Comparison of ENCODE assay signal across 17 cellular contexts in genomic region chr6:32936247-32937152, GRCh38. TPM values are rescaled to one million over a fixed set of nuclear protein-coding genes. Genes with fewer than 3 reads are reported as not detected.
DNase-seq lines count a peak whose midpoint lies in the region; ATAC-seq, FAIRE-seq and TF ChIP-seq lines count a peak whose summit lies in the region.
"Had no signal": no experiment of that assay in that cellular context is flagged by ENCODE, and none has a peak within 500 bp of the region (broad histone marks: within the 10 kb centered on the region; RNA-seq: fewer than 3 reads in every experiment).

No MANE protein-coding gene starts in this region.

- no peaks in the 10 kb centered on the region; the same call in none of the 2 replicates for H3K27me3 ChIP-seq in GM23248 (replicated peaks; ENCODE audit: insufficient read depth)
- H3K27me3 ChIP-seq in left lung = no peaks in the 10 kb centered on the region
- H3K27me3 ChIP-seq in skeletal muscle tissue (ENCODE audit: control insufficient read depth in 3 of 3, insufficient read depth in 3 of 3, low read length in 3 of 3) = peaks cover 0 to 3% (median 0%) of the 10 kb centered on the region in 3 donors
- H3K27me3 ChIP-seq in CD4-positive, alpha-beta T cell (ENCODE audit: control insufficient read depth, insufficient read depth, low read length) = no peaks in the 10 kb centered on the region
- H3K27me3 ChIP-seq: breast epithelium had no signal

- CTCF ChIA-PET in CD4-positive, alpha-beta T cell (lab: Charles Lee) = interaction anchor here (1.4 to 4.8 kb wide), 2 partner anchors 17 to 48 kb away, joined by 6 to 65 read pairs; partner anchors contain the start of gene HLA-DMA

- no peaks in the 10 kb centered on the region for H4K20me1 ChIP-seq in GM23248 (ENCODE audit: insufficient read depth)

- H3K36me3 ChIP-seq in GM23248 (ENCODE audit: low read depth) (no peaks in the 10 kb centered on the region), left lung (peaks cover 0 to 5% of the 10 kb centered on the region in 2 donors), skeletal muscle tissue (ENCODE audit: control insufficient read depth in 3 of 3, insufficient read depth in 3 of 3, low read length in 3 of 3) (no peaks in the 10 kb centered on the region)
- H3K36me3 ChIP-seq: breast epithelium had no signal

- H3K9ac ChIP-seq in GM23248 (no peak overlapping the region), skeletal muscle tissue (ENCODE audit: low read depth in 1 of 3, low read length in 3 of 3) (no peak overlapping the region)

- H3K27ac Mint-ChIP-seq in T-helper 17 cell = peak overlapping the region; percentile 41
- no peak overlapping the region for H3K27ac Mint-ChIP-seq in activated T-cell treated with anti-CD3 and anti-CD28 coated beads, Interleukin-2, amount 50 U/mL, for 72 hours
- no peak overlapping the region for H3K27ac Mint-ChIP-seq in CD4-positive, alpha-beta T cell
- H3K27ac Mint-ChIP-seq: activated CD4-positive, alpha-beta memory T cell treated with anti-CD3 and anti-CD28 coated beads, Interleukin-2, amount 10 ng/mL, durations not matched to agents 7 days and 5 days; activated naive CD8-positive, alpha-beta T cell treated with anti-CD3 and anti-CD28 coated beads for 36 hours had no signal

- ATAC-seq in T-helper 17 cell (no peak), left lung (peak; percentile 15)
- no peak for ATAC-seq in activated T-cell treated with anti-CD3 and anti-CD28 coated beads, Interleukin-2, amount 50 U/mL, for 72 hours (replicated peaks in 1 of 2)
- no peak for ATAC-seq in CD4-positive, alpha-beta T cell (ENCODE audit: poor library complexity)
- ATAC-seq: natural killer cell had no signal

- no peaks in the 10 kb centered on the region for H3F3A ChIP-seq in GM23248 (ENCODE audit: insufficient read depth)

- WGBS in GM23248 (ENCODE audit: low coverage in 1 of 2, low lambda C conversion rate in 2 of 2, missing lambda C conversion rate in 2 of 2), 2 experiments = 57 to 62% methylated on average over 12 of the region's 12 CpGs

- H3K9me2 ChIP-seq in GM23248 (ENCODE audit: insufficient read depth) = no peaks in the 10 kb centered on the region

- peak overlapping the region; percentile 41 for H3K4me3 Mint-ChIP-seq in T-helper 17 cell
- no peak overlapping the region for H3K4me3 Mint-ChIP-seq in activated T-cell treated with anti-CD3 and anti-CD28 coated beads, Interleukin-2, amount 50 U/mL, for 72 hours
- no peak overlapping the region for H3K4me3 Mint-ChIP-seq in CD4-positive, alpha-beta T cell
- H3K4me3 Mint-ChIP-seq: activated CD4-positive, alpha-beta memory T cell treated with anti-CD3 and anti-CD28 coated beads, Interleukin-2, amount 10 ng/mL, durations not matched to agents 7 days and 5 days; activated naive CD8-positive, alpha-beta T cell treated with anti-CD3 and anti-CD28 coated beads for 36 hours had no signal

- in situ Hi-C loops in GM23248 (cut with MboI) = no loop called here

- H3K27me3 Mint-ChIP-seq in T-helper 17 cell = no peaks in the 10 kb centered on the region
- H3K27me3 Mint-ChIP-seq in activated T-cell treated with anti-CD3 and anti-CD28 coated beads, Interleukin-2, amount 50 U/mL, for 72 hours (ENCODE audit: low read depth) = no peaks in the 10 kb centered on the region
- H3K27me3 Mint-ChIP-seq in CD4-positive, alpha-beta T cell = no peaks in the 10 kb centered on the region
- H3K27me3 Mint-ChIP-seq: activated CD4-positive, alpha-beta memory T cell treated with anti-CD3 and anti-CD28 coated beads, Interleukin-2, amount 10 ng/mL, durations not matched to agents 7 days and 5 days; activated naive CD8-positive, alpha-beta T cell treated with anti-CD3 and anti-CD28 coated beads for 36 hours had no signal

- H3K4me1 ChIP-seq in GM23248 (ENCODE audit: insufficient read depth) = no peaks in the 10 kb centered on the region
- H3K4me1 ChIP-seq in left lung = peaks cover 2 to 71% of the 10 kb centered on the region in 2 donors
- peaks cover 0 to 11% (median 8%) of the 10 kb centered on the region in 3 donors for H3K4me1 ChIP-seq in skeletal muscle tissue (ENCODE audit: control insufficient read depth in 3 of 3, insufficient read depth in 3 of 3, low read length in 3 of 3)
- H3K4me1 ChIP-seq: breast epithelium had no signal

- FAIRE-seq in GM19239 (lab: Jason Lieb, UNC) = no peak
- FAIRE-seq: kidney had no signal

- no peak overlapping the region for H3K4me2 ChIP-seq in GM23248 (ENCODE audit: unreplicated experiment)

- no peak for TF ChIP-seq CTCF in left lung (IDR thresholded peaks at IDR 0.05)
- no peak for TF ChIP-seq CTCF in CD4-positive, alpha-beta T cell (IDR thresholded peaks at IDR 0.05)

- H3K27ac ChIP-seq in GM23248 (no peak overlapping the region), left lung (peak overlapping the region; percentile 46 to 73), skeletal muscle tissue (ENCODE audit: low read depth, low read length) (peak overlapping the region; percentile 51)
- no peak overlapping the region for H3K27ac ChIP-seq in CD4-positive, alpha-beta T cell (ENCODE audit: low read depth, low read length)
- H3K27ac ChIP-seq: breast epithelium had no signal

- H3K4me3 ChIP-seq in GM23248 = no peak overlapping the region
- H3K4me3 ChIP-seq in left lung = no peak overlapping the region
- no peak overlapping the region for H3K4me3 ChIP-seq in skeletal muscle tissue (ENCODE audit: low read length in 3 of 3)
- H3K4me3 ChIP-seq: breast epithelium had no signal

- no peak for DNase-seq in GM23248
- no peak for DNase-seq in T-helper 17 cell
- no peak for DNase-seq in left lung
- no peak for DNase-seq in activated T-cell treated with anti-CD3 and anti-CD28 coated beads, Interleukin-2, amount 50 U/mL, for 72 hours
- DNase-seq in GM19239 (ENCODE audit: insufficient read length, low spot score) = no peak
- DNase-seq in CD4-positive, alpha-beta T cell = no peak
- DNase-seq: activated CD4-positive, alpha-beta memory T cell treated with anti-CD3 and anti-CD28 coated beads, Interleukin-2, amount 10 ng/mL, durations not matched to agents 7 days and 5 days; activated naive CD8-positive, alpha-beta T cell treated with anti-CD3 and anti-CD28 coated beads for 36 hours; activated T-cell treated with anti-CD3 and anti-CD28 coated beads, Interleukin-2, amount 50 U/mL, for 48 hours; DMS 273 treated with DMSO at 0.1 percent for 48 hours; effector CD8-positive, alpha-beta T cell; kidney; natural killer cell; NCI-H2081 treated with DMSO at 0.1 percent for 48 hours; NCI-H524 treated with DMSO at 0.1 percent for 48 hours had no signal

- intact Hi-C loops in left lung (cut with DNase I) = loop anchor here (5.0 to 10.0 kb wide), 2 partner anchors 41 to 48 kb away; no protein-coding TSS in a partner anchor
- intact Hi-C loops in CD4-positive, alpha-beta T cell (cut with DNase I, micrococcal nuclease) = no loop called here

- H3K4me1 Mint-ChIP-seq in T-helper 17 cell = peaks cover 32% of the 10 kb centered on the region
- peaks cover 17% of the 10 kb centered on the region for H3K4me1 Mint-ChIP-seq in activated T-cell treated with anti-CD3 and anti-CD28 coated beads, Interleukin-2, amount 50 U/mL, for 72 hours (ENCODE audit: low read depth)
- H3K4me1 Mint-ChIP-seq in CD4-positive, alpha-beta T cell (ENCODE audit: low read depth) = peaks cover 24% of the 10 kb centered on the region

- no peaks in the 10 kb centered on the region for H3K9me3 Mint-ChIP-seq in activated T-cell treated with anti-CD3 and anti-CD28 coated beads, Interleukin-2, amount 50 U/mL, for 72 hours
- no peaks in the 10 kb centered on the region for H3K9me3 Mint-ChIP-seq in CD4-positive, alpha-beta T cell
- H3K9me3 Mint-ChIP-seq: activated CD4-positive, alpha-beta memory T cell treated with anti-CD3 and anti-CD28 coated beads, Interleukin-2, amount 10 ng/mL, durations not matched to agents 7 days and 5 days; activated naive CD8-positive, alpha-beta T cell treated with anti-CD3 and anti-CD28 coated beads for 36 hours; natural killer cell had no signal

- H3K9me3 ChIP-seq in GM23248 (ENCODE audit: low read depth) = no peaks in the 10 kb centered on the region
- no peaks in the 10 kb centered on the region for H3K9me3 ChIP-seq in T-helper 17 cell (ENCODE audit: control insufficient read depth, low read length, poor library complexity, severe bottlenecking)
- H3K9me3 ChIP-seq in left lung = no peaks in the 10 kb centered on the region
- H3K9me3 ChIP-seq in skeletal muscle tissue (ENCODE audit: control insufficient read depth in 3 of 3, low read length in 3 of 3) = no peaks in the 10 kb centered on the region
- H3K9me3 ChIP-seq in CD4-positive, alpha-beta T cell (ENCODE audit: control insufficient read depth, low read length) = no peaks in the 10 kb centered on the region
- H3K9me3 ChIP-seq: breast epithelium had no signal

- H3K36me3 Mint-ChIP-seq in T-helper 17 cell (ENCODE audit: low read depth) = peaks cover 4% of the 10 kb centered on the region
- H3K36me3 Mint-ChIP-seq in activated T-cell treated with anti-CD3 and anti-CD28 coated beads, Interleukin-2, amount 50 U/mL, for 72 hours (ENCODE audit: insufficient read depth in 2 of 2) = no peaks in the 10 kb centered on the region
- H3K36me3 Mint-ChIP-seq in CD4-positive, alpha-beta T cell (ENCODE audit: low read depth) = peaks cover 7% of the 10 kb centered on the region
- H3K36me3 Mint-ChIP-seq: natural killer cell had no signal

- POLR2A ChIA-PET in CD4-positive, alpha-beta T cell (lab: Charles Lee) = interaction anchor here (0.6 to 1.5 kb wide), 3 partner anchors 18 to 35 kb away, joined by 3 to 7 read pairs (median 6); partner anchors contain the start of gene BRD2

- peak overlapping the region; percentile 27; the same call in 1 of the 2 replicates for H2AFZ ChIP-seq in GM23248

- H3K79me2 ChIP-seq in GM23248 (ENCODE audit: insufficient read depth) = no peaks in the 10 kb centered on the region

RNA-seq across cellular contexts. Expression of gene HLA-DMB, which starts 4.3 kb away (rescaled TPM):
- not detected in 2 replicates for total RNA-seq in GM23248 (2014; rRNA removed; shearing (Covaris generic))
- 0.46 TPM in 1 of 2 replicates, not detected in the other for polyA plus RNA-seq in GM23248 (2016; fragmentation: Nextera tagmentation; extraction: Ambion mirVana)
- total RNA-seq in T-helper 17 cell (10 to 100 TPM; 11.1 to 23.3 TPM), left lung (10 to 100 TPM; 59.0 to 91.0 TPM), skeletal muscle tissue (6.3 TPM)
- 1 to 10 TPM; 3.4 to 3.6 TPM for total RNA-seq in activated T-cell treated with anti-CD3 and anti-CD28 coated beads, Interleukin-2, amount 50 U/mL, for 72 hours
- total RNA-seq in CD4-positive, alpha-beta T cell = 1 to 10 TPM; 4.6 to 6.0 TPM

RNA-seq across cellular contexts. Expression of gene HLA-DMA, which starts 16.4 kb away (rescaled TPM):
- total RNA-seq in GM23248 (2014; rRNA removed; shearing (Covaris generic)) = 1.1 and 6.3 TPM in 2 replicates
- polyA plus RNA-seq in GM23248 (2016; fragmentation: Nextera tagmentation; extraction: Ambion mirVana) = 5.6 and 6.2 TPM in 2 replicates
- total RNA-seq in T-helper 17 cell = 10 to 100 TPM; 20.9 to 23.4 TPM
- 100 to 1,000 TPM; 128 to 159 TPM for total RNA-seq in left lung
- total RNA-seq in skeletal muscle tissue = 6.3 TPM
- total RNA-seq in activated T-cell treated with anti-CD3 and anti-CD28 coated beads, Interleukin-2, amount 50 U/mL, for 72 hours = 10 to 100 TPM; 19.4 to 20.2 TPM
- total RNA-seq in CD4-positive, alpha-beta T cell = 10 to 100 TPM; 14.4 to 16.5 TPM

RNA-seq across cellular contexts. Expression of gene BRD2, which starts 31.9 kb away (rescaled TPM):
- total RNA-seq in GM23248 (2014; rRNA removed; shearing (Covaris generic)) = 85.4 and 95.7 TPM in 2 replicates
- 99.9 and 105 TPM in 2 replicates for polyA plus RNA-seq in GM23248 (2016; fragmentation: Nextera tagmentation; extraction: Ambion mirVana)
- 100 to 1,000 TPM; 409 to 459 TPM for total RNA-seq in T-helper 17 cell
- 100 to 1,000 TPM; 125 to 174 TPM for total RNA-seq in left lung
- 36.5 TPM for total RNA-seq in skeletal muscle tissue
- total RNA-seq in activated T-cell treated with anti-CD3 and anti-CD28 coated beads, Interleukin-2, amount 50 U/mL, for 72 hours = 100 to 1,000 TPM; 238 to 291 TPM
- 100 to 1,000 TPM; 340 to 378 TPM for total RNA-seq in CD4-positive, alpha-beta T cell

Comparison
In these comparisons a context has a peak if more than half of its experiments do, and no peak if none do; other contexts are left out.
1. H3K27ac ChIP-seq: peak in left lung (2 of 2) and skeletal muscle tissue (single experiment); none in GM23248 (single experiment) and CD4-positive, alpha-beta T cell (single experiment).
2. RNA of gene HLA-DMA, which starts 16.4 kb away (total RNA-seq): 128 to 159 TPM in left lung; 20.9 to 23.4 TPM in T-helper 17 cell, 19.4 to 20.2 TPM in activated T-cell treated with anti-CD3 and anti-CD28 coated beads, Interleukin-2, amount 50 U/mL, for 72 hours, 14.4 to 16.5 TPM in CD4-positive, alpha-beta T cell, 1.1 to 6.3 TPM in GM23248 and 6.3 TPM in skeletal muscle tissue (single experiment); every median in the first group is over 4 times any median in the second.
3. intact Hi-C loops: an anchor here in left lung (5.0 to 10.0 kb wide); none called in CD4-positive, alpha-beta T cell.